Comparison of ENCODE assay signal across 1 cellular context in genomic region chr19:17522988-17523872, GRCh38.
TF ChIP-seq lines count a peak whose summit lies in the region.

No MANE protein-coding gene starts in this region.

TF ChIP-seq in HepG2, 621 proteins besides CTCF, POLR2A, EP300 and RAD21:
- TF ChIP-seq NCOA1 (CRISPR knock-in tag; IDR thresholded peaks at IDR 0.05) = no peak
- TF ChIP-seq ZNF17 (CRISPR knock-in tag; IDR thresholded peaks at IDR 0.05) = no peak
- no peak for TF ChIP-seq FOXP4 (CRISPR knock-in tag; IDR thresholded peaks at IDR 0.05)
- TF ChIP-seq GABPB1 (CRISPR knock-in tag; IDR thresholded peaks at IDR 0.05) = peak; percentile 53
- TF ChIP-seq ZBTB38 (CRISPR knock-in tag; IDR thresholded peaks at IDR 0.05) = peak; percentile 48; the same call in 1 of the 2 replicates
- no peak for TF ChIP-seq ZNF883 (CRISPR knock-in tag; IDR thresholded peaks at IDR 0.05; ENCODE audit: not compliant biosample characterization)
- no peak for TF ChIP-seq ZNF280D (CRISPR knock-in tag; IDR thresholded peaks at IDR 0.05)
- no peak for TF ChIP-seq MXD3 (CRISPR knock-in tag; IDR thresholded peaks at IDR 0.05)
- TF ChIP-seq ZNF275 (CRISPR knock-in tag; IDR thresholded peaks at IDR 0.05; ENCODE audit: borderline replicate concordance) = no peak
- TF ChIP-seq ZNF564 (CRISPR knock-in tag; IDR thresholded peaks at IDR 0.05) = no peak
- peak; percentile 77 for TF ChIP-seq ZNF687 (CRISPR knock-in tag; IDR thresholded peaks at IDR 0.05)
- TF ChIP-seq MTF2 (CRISPR knock-in tag; IDR thresholded peaks at IDR 0.05; ENCODE audit: borderline replicate concordance) = no peak
- no peak for TF ChIP-seq ZNF839 (CRISPR knock-in tag; IDR thresholded peaks at IDR 0.05; ENCODE audit: borderline replicate concordance)
- TF ChIP-seq PHF20 (CRISPR knock-in tag; IDR thresholded peaks at IDR 0.05) = 0 out of 2 replicates have a peak, but pooled peaks have one; percentile 24
- no peak for TF ChIP-seq ZZZ3 (CRISPR knock-in tag; IDR thresholded peaks at IDR 0.05; ENCODE audit: borderline replicate concordance)
- no peak for TF ChIP-seq FOXA1 (IDR thresholded peaks at IDR 0.05)
- TF ChIP-seq FOXA1 (CRISPR knock-in tag; IDR thresholded peaks at IDR 0.05) = 0 out of 2 replicates have a peak, but pooled peaks have one; percentile 20
- no peak; the same call in 1 of the 2 replicates for TF ChIP-seq POLR2G (IDR thresholded peaks at IDR 0.05; ENCODE audit: low read depth, low read length)
- no peak for TF ChIP-seq ZNF597 (CRISPR knock-in tag; IDR thresholded peaks at IDR 0.05)
- 0 out of 2 replicates have a peak, but pooled peaks have one; percentile 17 for TF ChIP-seq HOXA3 (CRISPR knock-in tag; IDR thresholded peaks at IDR 0.05)
- TF ChIP-seq ETV5 (CRISPR knock-in tag; IDR thresholded peaks at IDR 0.05; ENCODE audit: borderline replicate concordance) = peak; percentile 64; the same call in 1 of the 2 replicates
- no peak for TF ChIP-seq GABPA (IDR thresholded peaks at IDR 0.05; ENCODE audit: low read depth, low read length)
- TF ChIP-seq GABPA (CRISPR knock-in tag; IDR thresholded peaks at IDR 0.05; ENCODE audit: low read depth) = peak; percentile 69; the same call in 1 of the 2 replicates
- TF ChIP-seq ZMYM4 (CRISPR knock-in tag; IDR thresholded peaks at IDR 0.05) = no peak
- TF ChIP-seq ZNF276 (CRISPR knock-in tag; IDR thresholded peaks at IDR 0.05; ENCODE audit: low read depth) = no peak
